ENCODE assay signal across 14 cellular contexts in genomic region chr3:128550471-128551126, GRCh38. TPM values are rescaled to one million over a fixed set of nuclear protein-coding genes. Genes with fewer than 3 reads are reported as not detected.
"Had no signal": no experiment of that assay in that cellular context is flagged by ENCODE, and none has a peak within 500 bp of the region (broad histone marks: within the 10 kb centered on the region; RNA-seq: fewer than 3 reads in every experiment).

No MANE protein-coding gene starts in this region.

- H3K9me3 ChIP-seq: esophagus squamous epithelium, lower lobe of right lung, pancreas, suprapubic skin had no signal

- H3K4me1 ChIP-seq: neural progenitor cell, pancreas had no signal

- ATAC-seq: lower lobe of right lung, pancreas, T-cell had no signal

- H3K4me3 ChIP-seq: cardiac muscle cell, esophagus squamous epithelium, lower lobe of right lung, neural progenitor cell, pancreas, SK-N-MC, suprapubic skin had no signal

- H3K27ac ChIP-seq: cardiac muscle cell, neural progenitor cell, pancreas, SK-N-MC, suprapubic skin had no signal

- DNase-seq: activated CD4-positive, alpha-beta T cell treated with anti-CD3 and anti-CD28 coated beads, Interleukin-2, amount 50 U/mL, for 1 hour; activated T-cell treated with anti-CD3 and anti-CD28 coated beads, Interleukin-2, amount 50 U/mL, for 24 hours; esophagus squamous epithelium; lower lobe of right lung; midbrain; pancreas; stimulated activated naive CD4-positive, alpha-beta T cell; T-cell; T-helper 9 cell had no signal

- H3K36me3 ChIP-seq: cardiac muscle cell, esophagus squamous epithelium, lower lobe of right lung, neural progenitor cell, pancreas, suprapubic skin had no signal

RNA-seq across cellular contexts. Expression of gene GATA2, which starts 57.6 kb away (rescaled TPM):
- total RNA-seq: myocyte had no signal
